1 cellular context compared by ENCODE assay signal in genomic region chr12:32739279-32739678, GRCh38.
TF ChIP-seq lines count a peak whose summit lies in the region.

No MANE protein-coding gene starts in this region.

TF ChIP-seq in GM23338, 12 proteins besides CTCF, POLR2A, EP300 and RAD21 (continued from another document):
- TF ChIP-seq REST (IDR thresholded peaks at IDR 0.05; ENCODE audit: unreplicated experiment) (no peak), EZH2 (IDR thresholded peaks at IDR 0.05; ENCODE audit: low read depth, unreplicated experiment) (no peak), STAT1 (IDR thresholded peaks at IDR 0.05; ENCODE audit: unreplicated experiment) (no peak), EZH2phosphoT487 (IDR thresholded peaks at IDR 0.05; ENCODE audit: unreplicated experiment) (no peak), ZNF114 (CRISPR knock-in tag; IDR thresholded peaks at IDR 0.05) (no peak), ZNF331 (CRISPR knock-in tag; IDR thresholded peaks at IDR 0.05; ENCODE audit: low read depth) (no peak)
